In the genomic region with DNA sequence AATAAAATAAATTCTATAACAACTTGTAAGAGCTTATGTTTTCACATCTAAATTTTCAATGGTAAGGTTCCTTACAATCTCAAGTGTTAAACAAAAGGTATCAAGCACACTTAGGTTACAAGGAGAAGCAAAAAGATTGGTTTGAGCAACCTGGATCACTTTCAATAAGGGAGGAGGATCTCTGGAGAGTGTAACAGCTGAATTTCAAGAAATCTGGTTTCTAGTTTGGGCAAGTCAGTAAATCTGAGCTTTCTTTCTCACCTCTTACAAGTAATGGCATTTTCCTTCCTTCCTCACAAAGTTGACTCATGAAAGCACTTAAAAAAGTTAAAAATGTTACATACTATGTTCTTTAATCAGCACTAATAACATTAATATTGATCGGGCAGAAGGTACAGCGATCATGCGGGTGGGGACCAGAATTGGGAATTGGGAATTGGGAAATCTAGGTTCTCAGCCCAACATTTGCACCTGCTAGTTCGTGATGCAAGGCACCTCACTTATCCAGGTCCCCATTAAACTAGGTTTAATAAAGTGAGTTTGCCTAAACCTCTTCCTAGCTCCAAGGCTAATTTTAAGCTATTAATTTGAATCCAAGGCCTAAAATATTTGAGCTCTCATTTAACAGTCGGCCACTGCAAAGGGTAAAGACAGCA, we compare ENCODE assay signal across 9 cellular contexts. TPM values are rescaled to one million over a fixed set of nuclear protein-coding genes. Genes with fewer than 3 reads are reported as not detected.
DNase-seq lines count a peak whose midpoint lies in the region; ATAC-seq and TF ChIP-seq lines count a peak whose summit lies in the region.
"Had no signal": no experiment of that assay in that cellular context is flagged by ENCODE, and none has a peak within 500 bp of the region (broad histone marks: within the 10 kb centered on the region; RNA-seq: fewer than 3 reads in every experiment).

No MANE protein-coding gene starts in this region.

- H4K91ac ChIP-seq in H9 (ENCODE audit: insufficient read length, low read depth, low read length) = no peak overlapping the region

- peak overlapping the region; percentile 58 for H3K4me2 ChIP-seq in H9 (ENCODE audit: insufficient read depth, insufficient read length, low read length)

- no peaks in the 10 kb centered on the region for H3K79me1 ChIP-seq in H9 (ENCODE audit: insufficient read depth, low read depth, low read length, poor library complexity, severe bottlenecking)

- no peak overlapping the region for H3K14ac ChIP-seq in H9 (ENCODE audit: insufficient read depth, low read length)

- H4K20me1 ChIP-seq in H9 (ENCODE audit: control insufficient read depth, insufficient read depth, insufficient read length) = peaks cover 2% of the 10 kb centered on the region

- H3K27me3 Mint-ChIP-seq in H9 (ENCODE audit: low read depth) = no peaks in the 10 kb centered on the region; the same call in 1 of the 2 replicates

- H4K5ac ChIP-seq in H9 (ENCODE audit: insufficient read length, low read depth, low read length) = no peak overlapping the region

- H3K36me3 ChIP-seq in SK-N-MC (ENCODE audit: insufficient read depth, low read length) (peaks cover 48% of the 10 kb centered on the region), H7 (replicated peaks; ENCODE audit: control insufficient read depth, insufficient read depth, low read length) (no peaks in the 10 kb centered on the region)

- H2BK120ac ChIP-seq in H9 (ENCODE audit: low read depth, low read length, poor library complexity, severe bottlenecking) = no peak overlapping the region

- no peaks in the 10 kb centered on the region for H3K9me3 ChIP-seq in H9 (ENCODE audit: control insufficient read depth, low read depth, low read length)
- no peaks in the 10 kb centered on the region for H3K9me3 ChIP-seq in SK-N-MC (ENCODE audit: low read depth, low read length)

- H2AK5ac ChIP-seq in H9 (ENCODE audit: insufficient read length, low read length) = no peak overlapping the region

- H3K9me3 Mint-ChIP-seq in H9 = no peaks in the 10 kb centered on the region; a peak in 1 of 5 replicates

- DNase-seq in H9 (no peak), SK-N-MC (ENCODE audit: low read depth, low spot score) (no peak), fibroblast of mammary gland (ENCODE audit: low read depth) (no peak), renal cortical epithelial cell (ENCODE audit: low read depth) (peak; percentile 8), H7 (no peak), NOMO-1 treated with dmso at 0.1 percent for 144 hours (lab: John Stamatoyannopoulos, UW; ENCODE audit: unreplicated experiment) (no peak), NCI-H1417 treated with DMSO at 0.1 percent for 48 hours (lab: John Stamatoyannopoulos, UW) (no peak)
- DNase-seq: SHP77 treated with DMSO at 0.1 percent for 48 hours had no signal

- no peak overlapping the region for H3K23ac ChIP-seq in H9 (ENCODE audit: insufficient read length, low read depth, low read length)

- ATAC-seq in HG03469 (IDR thresholded peaks at IDR 0.05; ENCODE audit: unreplicated experiment) = no peak

- no peak overlapping the region for H2BK12ac ChIP-seq in H9 (ENCODE audit: insufficient read length, low read depth, low read length)

- peak overlapping the region; percentile 47 to 85 (median 52); a peak in 3 of 7 replicates for H3K27ac Mint-ChIP-seq in H9

- no peak overlapping the region for H2BK5ac ChIP-seq in H9 (ENCODE audit: insufficient read length, low read length)

- H2BK15ac ChIP-seq in H9 (ENCODE audit: low read depth, low read length) = no peak overlapping the region

- no peak overlapping the region for H3K18ac ChIP-seq in H9 (ENCODE audit: insufficient read length, low read depth, low read length)

- peak overlapping the region; percentile 98 for H3K4me3 ChIP-seq in SK-N-MC
- peak overlapping the region; percentile 81 for H3K4me3 ChIP-seq in fibroblast of mammary gland (ENCODE audit: control insufficient read depth, low read depth, low read length)
- H3K4me3 ChIP-seq in H7 (ENCODE audit: insufficient read depth, low read depth, low read length) = no peak overlapping the region

- no peak for TF ChIP-seq CTCF in H9 (conservative IDR thresholded peaks at IDR 0.05)
- TF ChIP-seq CTCF in fibroblast of mammary gland (conservative IDR thresholded peaks at IDR 0.05; ENCODE audit: control insufficient read depth, insufficient read depth, low read depth, low read length) = no peak

- H3K4me1 Mint-ChIP-seq in H9 = peaks cover 51 to 66% of the 10 kb centered on the region in 2 experiments

- no peak overlapping the region for H2BK20ac ChIP-seq in H9 (ENCODE audit: low read depth, low read length, poor library complexity, severe bottlenecking)

- no peak overlapping the region for H3K27ac ChIP-seq in H9 (ENCODE audit: insufficient read length, low read depth, low read length)
- H3K27ac ChIP-seq in SK-N-MC = no peak overlapping the region

- H3K23me2 ChIP-seq in H9 (ENCODE audit: insufficient read length, low read depth, low read length, poor library complexity, severe bottlenecking) = no peaks in the 10 kb centered on the region

- no peak overlapping the region for H3K4ac ChIP-seq in H9 (ENCODE audit: low read depth, low read length)

- H3K27me3 ChIP-seq in H9 (ENCODE audit: insufficient read depth, low read length) (no peaks in the 10 kb centered on the region), H7 (ENCODE audit: control insufficient read depth, insufficient read depth, low read length) (no peaks in the 10 kb centered on the region)

- H3T11ph ChIP-seq in H9 (ENCODE audit: low read length) = no peak overlapping the region

- peak overlapping the region; percentile 94 to 97 for H3K4me3 Mint-ChIP-seq in H9

- no peak overlapping the region for H4K8ac ChIP-seq in H9 (replicated peaks; ENCODE audit: insufficient read length, low read depth, low read length)

- H3K9ac ChIP-seq in H9 (ENCODE audit: extremely low read depth, insufficient read length, low read length) (peak overlapping the region; percentile 8), SK-N-MC (ENCODE audit: insufficient read length) (peak overlapping the region; percentile 84)

- peaks cover 4% of the 10 kb centered on the region; the same call in 1 of the 2 replicates for H3K4me1 ChIP-seq in H9 (ENCODE audit: insufficient read depth, low read length)

- peaks cover 18 to 30% (median 23%) of the 10 kb centered on the region in 3 experiments for H3K36me3 Mint-ChIP-seq in H9 (ENCODE audit: insufficient read depth in 1 of 3, low read depth in 3 of 3)

- no CpG with 5 or more reads among the region's 5 CpGs for WGBS in H9 (ENCODE audit: extremely low coverage, insufficient read length, low lambda C conversion rate)

- peaks cover 57% of the 10 kb centered on the region for H3K79me2 ChIP-seq in H9 (ENCODE audit: insufficient read depth, low read length)

- no peak overlapping the region for H2AFZ ChIP-seq in H9 (ENCODE audit: low read length)

- H3K56ac ChIP-seq in H9 (ENCODE audit: insufficient read length, low read depth, low read length) = no peak overlapping the region

RNA-seq across cellular contexts. Expression of a gene that starts 3.1 kb away (rescaled TPM):
- total RNA-seq in H9 (2021) (414 and 427 TPM in 2 replicates), renal cortical epithelial cell (120 and 123 TPM in 2 replicates)
- 300 and 371 TPM in 2 replicates for total RNA-seq in H7 (2014; rRNA removed; shearing (Covaris generic))

RNA-seq across cellular contexts. Expression of a gene that starts 28.4 kb away (rescaled TPM):
- total RNA-seq in H9 (2021) (4.2 and 4.4 TPM in 2 replicates), renal cortical epithelial cell (45.7 and 53.2 TPM in 2 replicates)
- 7.6 and 10.7 TPM in 2 replicates for total RNA-seq in H7 (2014; rRNA removed; shearing (Covaris generic))
